1 cellular context compared by ENCODE assay signal in genomic region chr5:91091471-91092234, GRCh38.
TF ChIP-seq lines count a peak whose summit lies in the region.

No MANE protein-coding gene starts in this region.

TF ChIP-seq in WTC11, 78 proteins besides CTCF, POLR2A, EP300 and RAD21 (continued from another document):
- no peak for TF ChIP-seq ATF6 (CRISPR knock-in tag; IDR thresholded peaks at IDR 0.05)
- no peak for TF ChIP-seq NR3C1 (CRISPR knock-in tag; conservative IDR thresholded peaks at IDR 0.05; ENCODE audit: low read depth)
- TF ChIP-seq EMX1 (CRISPR knock-in tag; IDR thresholded peaks at IDR 0.05), result no peak
